2 cellular contexts compared by ENCODE assay signal in the genomic region with DNA sequence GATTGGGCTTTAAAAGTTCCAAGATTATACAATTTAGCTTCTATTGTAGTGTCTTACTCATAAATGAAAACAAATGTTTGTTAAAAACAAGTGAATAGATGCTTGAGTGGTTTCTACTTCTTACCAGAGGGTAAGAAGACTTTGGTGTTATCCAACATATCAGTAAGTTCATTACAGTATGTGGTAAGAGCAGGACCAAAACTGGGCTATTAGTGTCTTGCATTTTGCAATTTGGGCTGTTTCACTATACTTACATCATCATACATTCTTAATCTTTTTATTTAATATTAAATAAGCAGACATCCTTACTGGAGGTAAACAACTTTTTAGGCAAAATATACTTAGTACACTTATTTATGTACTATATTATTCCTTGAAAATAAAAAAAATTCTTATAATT.
TF ChIP-seq lines count a peak whose summit lies in the region.

No MANE protein-coding gene starts in this region.

TF ChIP-seq in SK-N-SH treated with all-trans-retinoic acid at 6 μM for 48 hours, 23 proteins besides CTCF, POLR2A, EP300 and RAD21 (continued from another document):
- TF ChIP-seq, protein P1, sequence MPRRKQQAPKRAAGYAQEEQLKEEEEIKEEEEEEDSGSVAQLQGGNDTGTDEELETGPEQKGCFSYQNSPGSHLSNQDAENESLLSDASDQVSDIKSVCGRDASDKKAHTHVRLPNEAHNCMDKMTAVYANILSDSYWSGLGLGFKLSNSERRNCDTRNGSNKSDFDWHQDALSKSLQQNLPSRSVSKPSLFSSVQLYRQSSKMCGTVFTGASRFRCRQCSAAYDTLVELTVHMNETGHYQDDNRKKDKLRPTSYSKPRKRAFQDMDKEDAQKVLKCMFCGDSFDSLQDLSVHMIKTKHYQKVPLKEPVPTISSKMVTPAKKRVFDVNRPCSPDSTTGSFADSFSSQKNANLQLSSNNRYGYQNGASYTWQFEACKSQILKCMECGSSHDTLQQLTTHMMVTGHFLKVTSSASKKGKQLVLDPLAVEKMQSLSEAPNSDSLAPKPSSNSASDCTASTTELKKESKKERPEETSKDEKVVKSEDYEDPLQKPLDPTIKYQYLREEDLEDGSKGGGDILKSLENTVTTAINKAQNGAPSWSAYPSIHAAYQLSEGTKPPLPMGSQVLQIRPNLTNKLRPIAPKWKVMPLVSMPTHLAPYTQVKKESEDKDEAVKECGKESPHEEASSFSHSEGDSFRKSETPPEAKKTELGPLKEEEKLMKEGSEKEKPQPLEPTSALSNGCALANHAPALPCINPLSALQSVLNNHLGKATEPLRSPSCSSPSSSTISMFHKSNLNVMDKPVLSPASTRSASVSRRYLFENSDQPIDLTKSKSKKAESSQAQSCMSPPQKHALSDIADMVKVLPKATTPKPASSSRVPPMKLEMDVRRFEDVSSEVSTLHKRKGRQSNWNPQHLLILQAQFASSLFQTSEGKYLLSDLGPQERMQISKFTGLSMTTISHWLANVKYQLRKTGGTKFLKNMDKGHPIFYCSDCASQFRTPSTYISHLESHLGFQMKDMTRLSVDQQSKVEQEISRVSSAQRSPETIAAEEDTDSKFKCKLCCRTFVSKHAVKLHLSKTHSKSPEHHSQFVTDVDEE (CRISPR knock-in tag; IDR thresholded peaks at IDR 0.05): no peak
- TF ChIP-seq BACH2 (CRISPR knock-in tag; IDR thresholded peaks at IDR 0.05; ENCODE audit: borderline replicate concordance) (no peak), ESRRG (CRISPR knock-in tag; IDR thresholded peaks at IDR 0.05) (no peak), ISL1 (CRISPR knock-in tag; IDR thresholded peaks at IDR 0.05) (0 out of 2 replicates have a peak, but pooled peaks have one; percentile 25)

TF ChIP-seq in SK-N-SH, 30 proteins besides CTCF, POLR2A, EP300 and RAD21 (continued from another document):
- TF ChIP-seq, protein P2, sequence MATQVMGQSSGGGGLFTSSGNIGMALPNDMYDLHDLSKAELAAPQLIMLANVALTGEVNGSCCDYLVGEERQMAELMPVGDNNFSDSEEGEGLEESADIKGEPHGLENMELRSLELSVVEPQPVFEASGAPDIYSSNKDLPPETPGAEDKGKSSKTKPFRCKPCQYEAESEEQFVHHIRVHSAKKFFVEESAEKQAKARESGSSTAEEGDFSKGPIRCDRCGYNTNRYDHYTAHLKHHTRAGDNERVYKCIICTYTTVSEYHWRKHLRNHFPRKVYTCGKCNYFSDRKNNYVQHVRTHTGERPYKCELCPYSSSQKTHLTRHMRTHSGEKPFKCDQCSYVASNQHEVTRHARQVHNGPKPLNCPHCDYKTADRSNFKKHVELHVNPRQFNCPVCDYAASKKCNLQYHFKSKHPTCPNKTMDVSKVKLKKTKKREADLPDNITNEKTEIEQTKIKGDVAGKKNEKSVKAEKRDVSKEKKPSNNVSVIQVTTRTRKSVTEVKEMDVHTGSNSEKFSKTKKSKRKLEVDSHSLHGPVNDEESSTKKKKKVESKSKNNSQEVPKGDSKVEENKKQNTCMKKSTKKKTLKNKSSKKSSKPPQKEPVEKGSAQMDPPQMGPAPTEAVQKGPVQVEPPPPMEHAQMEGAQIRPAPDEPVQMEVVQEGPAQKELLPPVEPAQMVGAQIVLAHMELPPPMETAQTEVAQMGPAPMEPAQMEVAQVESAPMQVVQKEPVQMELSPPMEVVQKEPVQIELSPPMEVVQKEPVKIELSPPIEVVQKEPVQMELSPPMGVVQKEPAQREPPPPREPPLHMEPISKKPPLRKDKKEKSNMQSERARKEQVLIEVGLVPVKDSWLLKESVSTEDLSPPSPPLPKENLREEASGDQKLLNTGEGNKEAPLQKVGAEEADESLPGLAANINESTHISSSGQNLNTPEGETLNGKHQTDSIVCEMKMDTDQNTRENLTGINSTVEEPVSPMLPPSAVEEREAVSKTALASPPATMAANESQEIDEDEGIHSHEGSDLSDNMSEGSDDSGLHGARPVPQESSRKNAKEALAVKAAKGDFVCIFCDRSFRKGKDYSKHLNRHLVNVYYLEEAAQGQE (IDR thresholded peaks at IDR 0.05; ENCODE audit: low read depth, low read length): no peak
- no peak for TF ChIP-seq YY1 (IDR thresholded peaks at IDR 0.05; ENCODE audit: low read depth)
- no peak for TF ChIP-seq FOSL2 (IDR thresholded peaks at IDR 0.05; ENCODE audit: borderline replicate concordance, low read depth)
- TF ChIP-seq TCF12 (IDR thresholded peaks at IDR 0.05): no peak
- no peak for TF ChIP-seq RXRA (IDR thresholded peaks at IDR 0.05; ENCODE audit: borderline replicate concordance, low read depth)
- no peak for TF ChIP-seq POLR2AphosphoS5 (IDR thresholded peaks at IDR 0.05; ENCODE audit: low read depth, low read length)
- TF ChIP-seq ELF1 (IDR thresholded peaks at IDR 0.05): no peak
- TF ChIP-seq MEF2A (IDR thresholded peaks at IDR 0.05; ENCODE audit: borderline replicate concordance, low read depth): no peak
- TF ChIP-seq GABPA (IDR thresholded peaks at IDR 0.05; ENCODE audit: low read depth): no peak
